In genomic region chr12:95217377-95218163, GRCh38 we compare ENCODE assay signal across 1 cellular context.
TF ChIP-seq lines count a peak whose summit lies in the region.

Gene FGD6, minus strand, starts transcription at chr12:95217467. Its CDS starts 227 bp downstream, at chr12:95217240.
Gene VEZT, plus strand, starts transcription at chr12:95217807. Its CDS starts 44 bp downstream, at chr12:95217851.

TF ChIP-seq in HepG2, 621 proteins besides CTCF, POLR2A, EP300 and RAD21 (continued from another document and continues in another):
- no peak for TF ChIP-seq RNF219 (CRISPR knock-in tag; IDR thresholded peaks at IDR 0.05)
- TF ChIP-seq TCF7 (IDR thresholded peaks at IDR 0.05; ENCODE audit: low read depth), result no peak
- TF ChIP-seq LBX2 (CRISPR knock-in tag; IDR thresholded peaks at IDR 0.05; ENCODE audit: borderline replicate concordance), result no peak
- TF ChIP-seq RNF2 (conservative IDR thresholded peaks at IDR 0.05; ENCODE audit: low read depth), result peak; percentile 93
- peak; percentile 62 for TF ChIP-seq HNF1B (CRISPR knock-in tag; IDR thresholded peaks at IDR 0.05)
- no peak for TF ChIP-seq ARHGAP35 (CRISPR knock-in tag; IDR thresholded peaks at IDR 0.05; ENCODE audit: borderline replicate concordance)
- peak; percentile 24; the same call in 1 of the 2 replicates for TF ChIP-seq SNAPC5 (CRISPR knock-in tag; IDR thresholded peaks at IDR 0.05; ENCODE audit: borderline replicate concordance)
- TF ChIP-seq IRX3 (CRISPR knock-in tag; IDR thresholded peaks at IDR 0.05; ENCODE audit: borderline replicate concordance, low read depth), result no peak
- peak; percentile 86 for TF ChIP-seq NRL (CRISPR knock-in tag; IDR thresholded peaks at IDR 0.05; ENCODE audit: borderline replicate concordance)
- no peak for TF ChIP-seq ZNF850 (CRISPR knock-in tag; conservative IDR thresholded peaks at IDR 0.05)
- no peak for TF ChIP-seq ZNF205 (CRISPR knock-in tag; IDR thresholded peaks at IDR 0.05)
- TF ChIP-seq MAX (IDR thresholded peaks at IDR 0.05), result peak; percentile 96
- TF ChIP-seq MTA3 (CRISPR knock-in tag; IDR thresholded peaks at IDR 0.05), result no peak
- TF ChIP-seq NR0B2 (CRISPR knock-in tag; IDR thresholded peaks at IDR 0.05), result no peak; the same call in 1 of the 2 replicates
- TF ChIP-seq JUNB (CRISPR knock-in tag; IDR thresholded peaks at IDR 0.05; ENCODE audit: borderline replicate concordance), result no peak
- TF ChIP-seq TAF1 (CRISPR knock-in tag; IDR thresholded peaks at IDR 0.05), result peak; percentile 80
- TF ChIP-seq ZNF879 (CRISPR knock-in tag; IDR thresholded peaks at IDR 0.05), result peak; percentile 75; the same call in 1 of the 2 replicates
- no peak for TF ChIP-seq ADNP (CRISPR knock-in tag; IDR thresholded peaks at IDR 0.05)
- peak; percentile 85 for TF ChIP-seq HNRNPL (IDR thresholded peaks at IDR 0.05; ENCODE audit: low read depth, low read length)
- no peak for TF ChIP-seq BCLAF1 (IDR thresholded peaks at IDR 0.05)
- TF ChIP-seq GTF3A (CRISPR knock-in tag; conservative IDR thresholded peaks at IDR 0.05), result no peak
- TF ChIP-seq ZNF616 (CRISPR knock-in tag; IDR thresholded peaks at IDR 0.05; ENCODE audit: low read depth), result peak; percentile 24; the same call in 1 of the 2 replicates
- no peak; the same call in 1 of the 2 replicates for TF ChIP-seq ZBTB8A (CRISPR knock-in tag; IDR thresholded peaks at IDR 0.05; ENCODE audit: borderline replicate concordance, low read depth)
- TF ChIP-seq MED1 (CRISPR knock-in tag; IDR thresholded peaks at IDR 0.05), result peak; percentile 66
- no peak for TF ChIP-seq NFRKB (IDR thresholded peaks at IDR 0.05)
- no peak for TF ChIP-seq ZNF20 (CRISPR knock-in tag; IDR thresholded peaks at IDR 0.05)
- no peak; the same call in 1 of the 2 replicates for TF ChIP-seq BRF2 (CRISPR knock-in tag; IDR thresholded peaks at IDR 0.05)
- TF ChIP-seq PPARG (CRISPR knock-in tag; conservative IDR thresholded peaks at IDR 0.05), result peak; percentile 34; the same call in 1 of the 2 replicates
- TF ChIP-seq IRF9 (CRISPR knock-in tag; IDR thresholded peaks at IDR 0.05; ENCODE audit: borderline replicate concordance), result peak; percentile 54; the same call in 1 of the 2 replicates
- peak; percentile 85; the same call in 1 of the 2 replicates for TF ChIP-seq ZNF546 (CRISPR knock-in tag; conservative IDR thresholded peaks at IDR 0.05)
- TF ChIP-seq HDAC2 (CRISPR knock-in tag; IDR thresholded peaks at IDR 0.05), result 0 out of 2 replicates have a peak, but pooled peaks have one; percentile 42
- no peak for TF ChIP-seq RERE (CRISPR knock-in tag; IDR thresholded peaks at IDR 0.05; ENCODE audit: low read depth)
- peak; percentile 81 for TF ChIP-seq SP4 (CRISPR knock-in tag; IDR thresholded peaks at IDR 0.05)
- no peak for TF ChIP-seq NR3C1 (CRISPR knock-in tag; IDR thresholded peaks at IDR 0.05)
- peak; percentile 68 for TF ChIP-seq HNRNPLL (IDR thresholded peaks at IDR 0.05; ENCODE audit: low read depth, low read length, poor library complexity, severe bottlenecking)
- TF ChIP-seq MYPOP (CRISPR knock-in tag; IDR thresholded peaks at IDR 0.05), result peak; percentile 91
- peak; percentile 86 for TF ChIP-seq ZNF574 (CRISPR knock-in tag; IDR thresholded peaks at IDR 0.05)
- TF ChIP-seq GABPA (IDR thresholded peaks at IDR 0.05; ENCODE audit: low read depth, low read length), result no peak
- TF ChIP-seq GABPA (CRISPR knock-in tag; IDR thresholded peaks at IDR 0.05; ENCODE audit: low read depth), result peak; percentile 65
